15 cellular contexts compared by ENCODE assay signal in the genomic region with DNA sequence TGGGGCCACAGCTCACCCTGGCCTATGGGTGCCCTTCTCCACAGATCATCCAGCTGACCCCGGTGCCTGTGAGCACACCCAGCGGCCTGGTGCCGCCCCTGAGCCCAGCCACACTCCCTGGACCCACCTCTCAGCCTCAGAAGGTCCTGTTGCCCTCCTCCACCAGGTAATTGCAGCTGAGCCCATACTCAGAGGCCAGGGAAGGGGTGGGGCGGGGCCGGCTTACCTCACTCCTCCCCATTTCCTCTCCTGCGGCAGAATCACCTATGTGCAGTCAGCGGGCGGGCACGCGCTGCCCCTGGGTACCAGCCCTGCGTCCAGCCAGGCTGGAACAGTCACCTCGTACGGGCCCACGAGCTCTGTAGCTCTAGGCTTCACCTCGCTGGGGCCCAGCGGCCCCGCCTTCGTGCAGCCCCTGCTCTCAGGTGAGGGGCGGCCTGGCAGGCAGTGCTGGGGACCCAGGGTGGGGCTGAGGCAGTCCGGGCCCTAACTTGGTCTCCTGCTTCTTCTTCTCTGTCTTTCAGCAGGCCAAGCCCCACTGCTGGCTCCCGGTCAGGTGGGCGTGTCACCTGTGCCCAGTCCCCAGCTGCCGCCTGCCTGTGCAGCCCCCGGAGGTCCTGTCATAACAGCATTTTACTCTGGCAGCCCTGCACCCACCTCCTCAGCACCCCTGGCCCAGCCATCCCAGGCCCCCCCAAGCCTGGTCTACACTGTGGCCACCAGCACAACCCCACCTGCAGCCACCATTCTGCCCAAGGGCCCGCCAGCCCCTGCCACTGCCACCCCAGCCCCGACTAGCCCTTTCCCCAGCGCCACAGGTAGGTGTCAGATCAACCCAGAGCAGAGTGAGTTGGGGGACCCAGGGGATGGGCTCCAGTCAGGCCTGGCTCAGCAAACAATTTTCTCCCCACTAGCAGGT. TPM values are rescaled to one million over a fixed set of nuclear protein-coding genes. Genes with fewer than 3 reads are reported as not detected.
A peak's percentile ranks its signal among the peaks of the same experiment; 100 is the strongest.
DNase-seq lines count a peak whose midpoint lies in the region; ATAC-seq, FAIRE-seq and TF ChIP-seq lines count a peak whose summit lies in the region.
"Had no signal": no experiment of that assay in that cellular context is flagged by ENCODE, and none has a peak within 500 bp of the region (broad histone marks: within the 10 kb centered on the region; RNA-seq: fewer than 3 reads in every experiment).

No MANE protein-coding gene starts in this region.

- no peaks in the 10 kb centered on the region for H3K9me3 ChIP-seq in BLaER1
- no peaks in the 10 kb centered on the region for H3K9me3 ChIP-seq in HUES6 (ENCODE audit: control insufficient read depth, insufficient read depth, low read depth, low read length)
- H3K9me3 ChIP-seq in kidney (ENCODE audit: control insufficient read depth in 1 of 2, low read length in 2 of 2): no peaks in the 10 kb centered on the region
- H3K9me3 ChIP-seq in esophagus muscularis mucosa: no peaks in the 10 kb centered on the region
- H3K9me3 ChIP-seq: gastrocnemius medialis, right atrium auricular region had no signal

- H3K27ac ChIP-seq in BLaER1: peak overlapping the region; percentile 13; the same call in 1 of the 2 replicates
- H3K27ac ChIP-seq in HUES6 (ENCODE audit: low read depth, low read length): no peak overlapping the region
- no peak overlapping the region for H3K27ac ChIP-seq in kidney (ENCODE audit: low read depth in 2 of 2, low read length in 2 of 2)
- no peak overlapping the region for H3K27ac ChIP-seq in esophagus muscularis mucosa (replicated peaks in 1 of 4)
- H3K27ac ChIP-seq: gastrocnemius medialis, right atrium auricular region had no signal

- H3K4me2 ChIP-seq in BLaER1: no peak overlapping the region

- H3K36me3 ChIP-seq in BLaER1 (peaks cover 97% of the 10 kb centered on the region), HUES6 (ENCODE audit: control insufficient read depth, insufficient read depth, low read length) (peaks cover 89% of the 10 kb centered on the region), kidney (ENCODE audit: control insufficient read depth in 1 of 2, insufficient read depth in 2 of 2, low read length in 2 of 2) (peaks cover 11 to 32% of the 10 kb centered on the region in 2 donors), esophagus muscularis mucosa (peaks cover 60 to 86% (median 83%) of the 10 kb centered on the region in 4 donors)

- H3K4me1 ChIP-seq in BLaER1 (peaks cover 48% of the 10 kb centered on the region), HUES6 (ENCODE audit: control insufficient read depth, insufficient read depth, low read length) (peaks cover 15% of the 10 kb centered on the region), kidney (ENCODE audit: control insufficient read depth in 1 of 2, insufficient read depth in 1 of 2, low read depth in 1 of 2, low read length in 2 of 2) (peaks cover 0 to 4% of the 10 kb centered on the region in 2 donors), esophagus muscularis mucosa (peaks cover 0 to 17% (median 9%) of the 10 kb centered on the region in 4 donors)
- H3K4me1 ChIP-seq: gastrocnemius medialis, right atrium auricular region had no signal

- WGBS in esophagus muscularis mucosa: 94% methylated on average over 16 of the region's 27 CpGs

- H4K20me1 ChIP-seq in BLaER1: peaks cover 92% of the 10 kb centered on the region

- intact Hi-C loops in kidney (cut with DNase I) (no loop called here), esophagus muscularis mucosa (cut with DNase I) (no loop called here)

- TF ChIP-seq CTCF in kidney (IDR thresholded peaks at IDR 0.05; ENCODE audit: borderline replicate concordance, extremely low read depth, insufficient read depth): no peak
- no peak for TF ChIP-seq CTCF in esophagus muscularis mucosa (IDR thresholded peaks at IDR 0.05)

- DNase-seq in kidney: peak; percentile 72
- DNase-seq in esophagus muscularis mucosa (ENCODE audit: extremely low spot score): no peak
- DNase-seq in mucosa of gallbladder (ENCODE audit: low spot score): no peak
- DNase-seq: activated CD4-positive, alpha-beta T cell treated with anti-CD3 and anti-CD28 coated beads for 1 hour; activated T-cell treated with anti-CD3 and anti-CD28 coated beads, Interleukin-2, amount 50 U/mL, for 1 hour; cerebellar nuclear complex; gastrocnemius medialis; GOT3; NCI-H146 had no signal

- no peak for ATAC-seq in HG03460 (IDR thresholded peaks at IDR 0.05; ENCODE audit: unreplicated experiment)
- ATAC-seq: gastrocnemius medialis had no signal

- TF ChIP-seq EP300 in esophagus muscularis mucosa (IDR thresholded peaks at IDR 0.05): no peak

- H3K9ac ChIP-seq in BLaER1 (0 out of 2 replicates have a peak overlapping the region, but pooled peaks have one; percentile 8), HUES6 (ENCODE audit: low read length) (peak overlapping the region; percentile 22), kidney (ENCODE audit: low read length in 2 of 2) (no peak overlapping the region)

- H3K27me3 ChIP-seq in BLaER1 (no peaks in the 10 kb centered on the region), HUES6 (ENCODE audit: control insufficient read depth, insufficient read depth, low read length) (no peaks in the 10 kb centered on the region), esophagus muscularis mucosa (no peaks in the 10 kb centered on the region)
- H3K27me3 ChIP-seq: gastrocnemius medialis, right atrium auricular region had no signal

- no peak overlapping the region for H3K4me3 ChIP-seq in BLaER1
- H3K4me3 ChIP-seq in HUES6 (ENCODE audit: low read depth, low read length): no peak overlapping the region
- H3K4me3 ChIP-seq in kidney (ENCODE audit: low read length in 2 of 2): no peak overlapping the region
- H3K4me3 ChIP-seq in esophagus muscularis mucosa: no peak overlapping the region
- H3K4me3 ChIP-seq: gastrocnemius medialis, lung, right atrium auricular region had no signal

- TF ChIP-seq POLR2A in esophagus muscularis mucosa (IDR thresholded peaks at IDR 0.05; ENCODE audit: low read depth): no peak

- FAIRE-seq in kidney (lab: Jason Lieb, UNC): no peak
- FAIRE-seq: GM12892 had no signal

RNA-seq across cellular contexts. Expression of gene PRR19, which starts 9.6 kb away (rescaled TPM):
- 0.47 TPM for total RNA-seq in kidney
- 0.71 TPM for polyA plus RNA-seq in kidney (ENCODE audit: insufficient read depth, low read depth, low replicate concordance)
- total RNA-seq in esophagus muscularis mucosa: under 1 TPM in 2 of 4 donors, not detected in 2; 0.17 to 0.50 TPM
- 0.75 TPM for total RNA-seq in mucosa of gallbladder
- total RNA-seq: gastrocnemius medialis had no signal

RNA-seq across cellular contexts. Expression of gene PAFAH1B3, which starts 10.1 kb away (rescaled TPM):
- total RNA-seq in kidney: 22.0 TPM
- polyA plus RNA-seq in kidney (ENCODE audit: insufficient read depth, low read depth, low replicate concordance): 38.3 TPM
- 1 to 10 TPM in 3 of 4 donors, under 1 TPM in 1; 0.83 to 8.6 (median 7.2) TPM for total RNA-seq in esophagus muscularis mucosa
- 28.6 TPM for total RNA-seq in mucosa of gallbladder

RNA-seq across cellular contexts. Expression of gene TMEM145, which starts 20.8 kb away (rescaled TPM):
- total RNA-seq in kidney (not detected), esophagus muscularis mucosa (not detected), mucosa of gallbladder (0.63 TPM)
- not detected for polyA plus RNA-seq in kidney (ENCODE audit: insufficient read depth, low read depth, low replicate concordance)

RNA-seq across cellular contexts. Expression of gene CIC, which starts 23.2 kb away (rescaled TPM):
- 90.9 TPM for total RNA-seq in kidney
- 18.8 TPM for polyA plus RNA-seq in kidney (ENCODE audit: insufficient read depth, low read depth, low replicate concordance)
- 10 to 100 TPM; 37.8 to 74.2 (median 56.3) TPM for total RNA-seq in esophagus muscularis mucosa
- total RNA-seq in mucosa of gallbladder: 93.4 TPM

RNA-seq across cellular contexts. Expression of gene MEGF8, which starts 33.1 kb away (rescaled TPM):
- total RNA-seq in kidney: 31.6 TPM
- polyA plus RNA-seq in kidney (ENCODE audit: insufficient read depth, low read depth, low replicate concordance): 8.7 TPM
- 10 to 100 TPM; 18.2 to 46.2 (median 25.5) TPM for total RNA-seq in esophagus muscularis mucosa
- total RNA-seq in mucosa of gallbladder: 32.8 TPM

Comparison
In these comparisons a context has a peak if more than half of its experiments do, and no peak if none do; other contexts are left out.
1. H3K9ac ChIP-seq: peak in BLaER1 (single experiment) and HUES6 (single experiment); none in kidney (0 of 2).